Comparison of ENCODE assay signal across 26 cellular contexts in the genomic region with DNA sequence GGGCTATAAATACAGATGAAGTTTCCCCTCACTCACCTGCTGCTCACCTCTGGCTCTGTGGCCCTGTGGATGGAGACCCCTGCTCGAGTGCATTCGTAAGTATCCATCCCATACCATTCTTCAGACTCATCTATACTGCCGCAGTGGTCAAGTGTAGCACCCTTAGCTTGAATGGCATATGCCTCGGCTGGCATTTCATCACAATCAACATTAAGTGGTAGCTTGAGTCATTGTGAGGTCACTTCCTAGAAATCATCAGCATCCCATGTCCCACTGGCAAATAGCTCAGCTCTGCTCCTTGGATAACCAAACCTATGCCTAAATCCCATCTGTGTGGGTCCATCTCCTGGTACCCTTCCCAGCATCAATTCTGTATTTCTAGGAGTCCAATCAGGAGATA. TPM values are rescaled to one million over a fixed set of nuclear protein-coding genes. Genes with fewer than 3 reads are reported as not detected.
DNase-seq lines count a peak whose midpoint lies in the region; ATAC-seq, FAIRE-seq and TF ChIP-seq lines count a peak whose summit lies in the region.
"Had no signal": no experiment of that assay in that cellular context is flagged by ENCODE, and none has a peak within 500 bp of the region (broad histone marks: within the 10 kb centered on the region; RNA-seq: fewer than 3 reads in every experiment).

No MANE protein-coding gene starts in this region.

- no peak overlapping the region for H2AFZ ChIP-seq in keratinocyte (ENCODE audit: control insufficient read depth, low read length)

- no peak for TF ChIP-seq CTCF in brain microvascular endothelial cell (IDR thresholded peaks at IDR 0.05; ENCODE audit: low read depth, low read length, missing control alignments)
- TF ChIP-seq CTCF in keratinocyte (optimal IDR thresholded peaks at IDR 0.05 in 1 of 3, IDR thresholded peaks at IDR 0.05 in 1 of 3, conservative IDR thresholded peaks at IDR 0.05 in 1 of 3; ENCODE audit: extremely low read depth in 1 of 3, insufficient read depth in 2 of 3, low read length in 3 of 3), result no peak

- no peaks in the 10 kb centered on the region for H3K4me1 Mint-ChIP-seq in CD8-positive, alpha-beta memory T cell

- peaks cover 15 to 24% of the 10 kb centered on the region in 2 donors for H3K27me3 Mint-ChIP-seq in CD8-positive, alpha-beta memory T cell

- peak overlapping the region; percentile 27 for H3K4me2 ChIP-seq in keratinocyte (ENCODE audit: control insufficient read depth, extremely low read depth, insufficient read depth, low read depth, low read length)

- dilution Hi-C loops in keratinocyte (cut with MboI; ENCODE audit: extremely low pct_ligation_motif_present, low sequenced_read_pairs), result no loop called here

- no peaks in the 10 kb centered on the region for H3K36me3 Mint-ChIP-seq in CD8-positive, alpha-beta memory T cell
- H3K36me3 Mint-ChIP-seq: CD8-positive, alpha-beta T cell had no signal

- H3K36me3 ChIP-seq in brain microvascular endothelial cell (replicated peaks) (no peaks in the 10 kb centered on the region), keratinocyte (ENCODE audit: control insufficient read depth in 2 of 2, extremely low read depth in 1 of 2, insufficient read depth in 2 of 2, low read length in 2 of 2) (no peaks in the 10 kb centered on the region)
- no peaks in the 10 kb centered on the region for H3K36me3 ChIP-seq in CD8-positive, alpha-beta memory T cell (ENCODE audit: insufficient read depth, low read length)
- H3K36me3 ChIP-seq: stomach had no signal

- in situ Hi-C loops in brain microvascular endothelial cell (cut with HindIII; ENCODE audit: low pct_ligation_motif_present, low sequenced_read_pairs), result no loop called here

- no peaks in the 10 kb centered on the region for H4K20me1 ChIP-seq in keratinocyte (ENCODE audit: control insufficient read depth, extremely low read depth, insufficient read depth, low read length)

- H3K27ac ChIP-seq in brain microvascular endothelial cell (no peak overlapping the region), keratinocyte (ENCODE audit: control insufficient read depth, insufficient read depth, low read length) (peak overlapping the region; percentile 91)
- no peak overlapping the region for H3K27ac ChIP-seq in CD8-positive, alpha-beta memory T cell (ENCODE audit: low read depth, low read length)
- H3K27ac ChIP-seq: dorsolateral prefrontal cortex, skin epidermis, stomach had no signal

- no peak overlapping the region for H3K4me3 ChIP-seq in brain microvascular endothelial cell (ENCODE audit: low read depth, low read length)
- H3K4me3 ChIP-seq in keratinocyte (ENCODE audit: control insufficient read depth in 2 of 3, extremely low read depth in 1 of 3, insufficient read depth in 2 of 3, low read depth in 1 of 3, low read length in 3 of 3), result no peak overlapping the region
- no peak overlapping the region for H3K4me3 ChIP-seq in CD8-positive, alpha-beta memory T cell (ENCODE audit: low read length)
- H3K4me3 ChIP-seq: dorsolateral prefrontal cortex, skin epidermis, stomach had no signal

- POLR2A ChIA-PET in CD8-positive, alpha-beta memory T cell (lab: Charles Lee), result no interaction called here

- CTCF ChIA-PET in CD8-positive, alpha-beta memory T cell (lab: Charles Lee), result no interaction called here

- ATAC-seq in GM18505 (IDR thresholded peaks at IDR 0.05; ENCODE audit: unreplicated experiment), result no peak
- ATAC-seq in stimulated activated naive CD8-positive, alpha-beta T cell treated with anti-CD3 and anti-CD28 coated beads, Interleukin-15, Interleukin-2, amounts not matched to agents 100 U/mL and 50 U/mL, for 24 hours, result no peak
- ATAC-seq: CD8-positive, alpha-beta T cell; T-helper 17 cell had no signal

- TF ChIP-seq POLR2A in GM18505 (IDR thresholded peaks at IDR 0.05; ENCODE audit: borderline replicate concordance, extremely low read depth, insufficient read depth, insufficient read length), result no peak

- peak; percentile 79 for DNase-seq in ELR (ENCODE audit: low read depth)
- DNase-seq in NCI-H226, result peak; percentile 41
- peak; percentile 14 for DNase-seq in brain microvascular endothelial cell
- no peak for DNase-seq in keratinocyte (ENCODE audit: low read depth, low spot score)
- no peak for DNase-seq in stimulated activated naive CD8-positive, alpha-beta T cell treated with anti-CD3 and anti-CD28 coated beads, Interleukin-15, Interleukin-2, amounts not matched to agents 100 U/mL and 50 U/mL, for 24 hours
- DNase-seq in NCI-H345 (lab: John Stamatoyannopoulos, UW), result no peak
- DNase-seq in CD8-positive, alpha-beta memory T cell, result no peak
- DNase-seq: activated CD4-positive, alpha-beta T cell treated with anti-CD3 and anti-CD28 coated beads, Interleukin-2, amount 50 U/mL, for 4 hours; activated T-cell treated with anti-CD3 and anti-CD28 coated beads for 4 hours; amniotic stem cell; caudate nucleus; CD8-positive, alpha-beta T cell; dorsolateral prefrontal cortex; erythroblast; H7; NCI-H1436; NCI-H748 treated with DMSO at 0.1 percent for 48 hours; nephron progenitor cell; posterior cingulate gyrus; SIG-M5; stimulated activated CD4-positive, alpha-beta T cell treated with anti-CD3 and anti-CD28 coated beads, Interleukin-4, amount 100 ng/mL, for 24 hours; stomach; T-helper 17 cell; trophoblast cell had no signal

- no peaks in the 10 kb centered on the region for H3K9me3 Mint-ChIP-seq in CD8-positive, alpha-beta memory T cell
- H3K9me3 Mint-ChIP-seq: CD8-positive, alpha-beta T cell; nephron progenitor cell had no signal

- no peak for FAIRE-seq in keratinocyte (lab: Jason Lieb, UNC)

- peaks cover 45% of the 10 kb centered on the region for H3K4me1 ChIP-seq in keratinocyte (ENCODE audit: control insufficient read depth, extremely low read depth, insufficient read depth, low read length)
- H3K4me1 ChIP-seq in CD8-positive, alpha-beta memory T cell (ENCODE audit: insufficient read depth, low read length), result no peaks in the 10 kb centered on the region

- no peaks in the 10 kb centered on the region for H3K9me3 ChIP-seq in keratinocyte (ENCODE audit: control insufficient read depth, low read depth, low read length)
- no peaks in the 10 kb centered on the region for H3K9me3 ChIP-seq in CD8-positive, alpha-beta memory T cell (ENCODE audit: low read length)
- H3K9me3 ChIP-seq: stomach had no signal

- H3K4me3 Mint-ChIP-seq in CD8-positive, alpha-beta memory T cell, result no peak overlapping the region
- H3K4me3 Mint-ChIP-seq: CD8-positive, alpha-beta T cell; nephron progenitor cell; T-helper 17 cell had no signal

- H3K9me1 ChIP-seq in keratinocyte (ENCODE audit: control insufficient read depth, extremely low read depth, insufficient read depth, low read length), result no peaks in the 10 kb centered on the region

- peak overlapping the region in 1 of 8 donors; percentile 8 for H3K27ac Mint-ChIP-seq in CD8-positive, alpha-beta memory T cell
- H3K27ac Mint-ChIP-seq: CD8-positive, alpha-beta T cell; nephron progenitor cell; T-helper 17 cell had no signal

- H3K27me3 ChIP-seq in brain microvascular endothelial cell (replicated peaks) (no peaks in the 10 kb centered on the region), keratinocyte (ENCODE audit: control insufficient read depth, extremely low read depth, insufficient read depth, low read length) (no peaks in the 10 kb centered on the region)
- H3K27me3 ChIP-seq in CD8-positive, alpha-beta memory T cell (ENCODE audit: insufficient read depth, low read length, poor library complexity, severe bottlenecking), result no peaks in the 10 kb centered on the region
- H3K27me3 ChIP-seq: dorsolateral prefrontal cortex, stomach had no signal

- no peaks in the 10 kb centered on the region for H3K79me2 ChIP-seq in keratinocyte (ENCODE audit: control insufficient read depth, insufficient read depth, low read length)

- no peak overlapping the region for H3K9ac ChIP-seq in keratinocyte (ENCODE audit: control insufficient read depth, extremely low read depth, insufficient read depth, low read length)

RNA-seq across cellular contexts. Expression of gene MDH2, which starts 38.2 kb away (rescaled TPM):
- 83.8 to 166 TPM (median 156 TPM) in 3 replicates for polyA plus RNA-seq in keratinocyte
- polyA plus RNA-seq in keratinocyte (2011; ENCODE audit: low read depth), result 67.7 TPM
- 129 and 166 TPM in 2 replicates for polyA plus RNA-seq in keratinocyte (2011; cell fraction: cytosol; rRNA removed)
- polyA plus RNA-seq in keratinocyte (2011; cell fraction: nucleus; rRNA removed), result 90.3 and 111 TPM in 2 replicates
- 144 and 181 TPM in 2 replicates for polyA plus RNA-seq in keratinocyte (2012; ENCODE audit: low replicate concordance)
- 82.8 to 595 TPM (median 103 TPM) in 3 replicates for polyA minus RNA-seq in keratinocyte
- 172 TPM for polyA minus RNA-seq in keratinocyte (2011; cell fraction: cytosol; rRNA and poly(A)+ RNA removed)
- polyA minus RNA-seq in keratinocyte (2011; cell fraction: nucleus; rRNA and poly(A)+ RNA removed), result 39.4 and 48.7 TPM in 2 replicates
- 100 to 1,000 TPM; 272 to 282 TPM for total RNA-seq in CD8-positive, alpha-beta memory T cell
- 171 TPM for polyA plus RNA-seq in CD8-positive, alpha-beta memory T cell

RNA-seq across cellular contexts. Expression of gene STYXL1, which starts 38.3 kb away (rescaled TPM):
- polyA plus RNA-seq in keratinocyte, result 68.9 to 96.1 TPM (median 76.2 TPM) in 3 replicates
- polyA plus RNA-seq in keratinocyte (2011; ENCODE audit: low read depth), result 9.9 TPM
- 74.0 and 89.5 TPM in 2 replicates for polyA plus RNA-seq in keratinocyte (2011; cell fraction: cytosol; rRNA removed)
- polyA plus RNA-seq in keratinocyte (2011; cell fraction: nucleus; rRNA removed), result 63.0 and 64.9 TPM in 2 replicates
- polyA plus RNA-seq in keratinocyte (2012; ENCODE audit: low replicate concordance), result 55.3 and 58.4 TPM in 2 replicates
- polyA minus RNA-seq in keratinocyte, result 40.1 to 45.6 TPM (median 43.1 TPM) in 3 replicates
- polyA minus RNA-seq in keratinocyte (2011; cell fraction: cytosol; rRNA and poly(A)+ RNA removed), result 18.6 TPM
- 9.5 and 17.2 TPM in 2 replicates for polyA minus RNA-seq in keratinocyte (2011; cell fraction: nucleus; rRNA and poly(A)+ RNA removed)
- 10 to 100 TPM; 40.2 to 40.7 TPM for total RNA-seq in CD8-positive, alpha-beta memory T cell
- polyA plus RNA-seq in CD8-positive, alpha-beta memory T cell, result 60.9 TPM

Comparison
In these comparisons a context has a peak if more than half of its experiments do, and no peak if none do; other contexts are left out.
1. DNase-seq: peak in ELR (single experiment), NCI-H226 (single experiment) and brain microvascular endothelial cell (single experiment); none in keratinocyte (single experiment), stimulated activated naive CD8-positive, alpha-beta T cell treated with anti-CD3 and anti-CD28 coated beads, Interleukin-15, Interleukin-2, amounts not matched to agents 100 U/mL and 50 U/mL, for 24 hours (single experiment), NCI-H345 (single experiment) and CD8-positive, alpha-beta memory T cell (0 of 5).